1 cellular context compared by ENCODE assay signal in genomic region chr1:168706376-168706995, GRCh38.
TF ChIP-seq lines count a peak whose summit lies in the region.

No MANE protein-coding gene starts in this region.

TF ChIP-seq in SK-N-SH, 30 proteins besides CTCF, POLR2A, EP300 and RAD21 (continued from another document):
- no peak for TF ChIP-seq RXRA (IDR thresholded peaks at IDR 0.05; ENCODE audit: borderline replicate concordance, low read depth)
- no peak for TF ChIP-seq ELF1 (IDR thresholded peaks at IDR 0.05)
TF ChIP-seq in SK-N-SH: peak in this region for 0.
